ENCODE assay signal across 9 cellular contexts in genomic region chr4:119025440-119025839, GRCh38.
A peak's percentile ranks its signal among the peaks of the same experiment; 100 is the strongest.
DNase-seq lines count a peak whose midpoint lies in the region; ATAC-seq, FAIRE-seq and TF ChIP-seq lines count a peak whose summit lies in the region.
"Had no signal": no experiment of that assay in that cellular context is flagged by ENCODE, and none has a peak within 500 bp of the region (broad histone marks: within the 10 kb centered on the region; RNA-seq: fewer than 3 reads in every experiment).

No MANE protein-coding gene starts in this region.

- peaks cover 3% of the 10 kb centered on the region for H3K27me3 Mint-ChIP-seq in astrocyte (ENCODE audit: low read depth, unreplicated experiment)
- peaks cover 8% of the 10 kb centered on the region for H3K27me3 Mint-ChIP-seq in activated CD4-positive, alpha-beta memory T cell treated with anti-CD3 and anti-CD28 coated beads, Interleukin-2, amount 10 ng/mL, durations not matched to agents 7 days and 5 days
- no peaks in the 10 kb centered on the region for H3K27me3 Mint-ChIP-seq in activated naive CD4-positive, alpha-beta T cell treated with anti-CD3 and anti-CD28 coated beads for 36 hours (ENCODE audit: low read depth)

- no peaks in the 10 kb centered on the region for H3K9me3 Mint-ChIP-seq in astrocyte (ENCODE audit: unreplicated experiment)
- no peaks in the 10 kb centered on the region for H3K9me3 Mint-ChIP-seq in activated CD4-positive, alpha-beta memory T cell treated with anti-CD3 and anti-CD28 coated beads, Interleukin-2, amount 10 ng/mL, durations not matched to agents 7 days and 5 days
- H3K9me3 Mint-ChIP-seq in activated naive CD4-positive, alpha-beta T cell treated with anti-CD3 and anti-CD28 coated beads for 36 hours: no peaks in the 10 kb centered on the region
- H3K9me3 Mint-ChIP-seq: activated B cell treated with CpG ODN at 0.5 μM for 24 hours had no signal

- ATAC-seq in GM19452 (IDR thresholded peaks at IDR 0.05; ENCODE audit: unreplicated experiment): no peak

- H3K36me3 Mint-ChIP-seq in astrocyte (ENCODE audit: low read depth, unreplicated experiment): peaks cover 6% of the 10 kb centered on the region
- no peaks in the 10 kb centered on the region for H3K36me3 Mint-ChIP-seq in activated CD4-positive, alpha-beta memory T cell treated with anti-CD3 and anti-CD28 coated beads, Interleukin-2, amount 10 ng/mL, durations not matched to agents 7 days and 5 days (ENCODE audit: low read depth)
- H3K36me3 Mint-ChIP-seq in activated naive CD4-positive, alpha-beta T cell treated with anti-CD3 and anti-CD28 coated beads for 36 hours (ENCODE audit: low read depth): no peaks in the 10 kb centered on the region

- H4K20me1 ChIP-seq in astrocyte (ENCODE audit: insufficient read depth, low read length): no peaks in the 10 kb centered on the region

- no peaks in the 10 kb centered on the region for H3K79me2 ChIP-seq in astrocyte (ENCODE audit: insufficient read depth, low read length)

- POLR2A ChIA-PET in activated CD4-positive, alpha-beta memory T cell treated with anti-CD3 and anti-CD28 coated beads, Interleukin-2, amount 10 ng/mL, durations not matched to agents 7 days and 5 days (lab: Charles Lee): no interaction called here

- no peak for TF ChIP-seq POLR2A in thyroid gland (IDR thresholded peaks at IDR 0.05)

- H3K9ac ChIP-seq in astrocyte (ENCODE audit: low read length): no peak overlapping the region

- DNase-seq in LHCN-M2 (ENCODE audit: low read depth): peak; percentile 55
- DNase-seq in astrocyte (ENCODE audit: low read depth): peak; percentile 68
- DNase-seq in kidney epithelial cell (ENCODE audit: low read depth): peak; percentile 56
- DNase-seq in thyroid gland: peak in 1 of 2 donors; percentile 38
- no peak for DNase-seq in activated CD4-positive, alpha-beta memory T cell treated with anti-CD3 and anti-CD28 coated beads, Interleukin-2, amount 10 ng/mL, durations not matched to agents 7 days and 5 days
- DNase-seq in activated naive CD4-positive, alpha-beta T cell treated with anti-CD3 and anti-CD28 coated beads for 36 hours: no peak
- DNase-seq in ureter (ENCODE audit: low spot score): no peak
- DNase-seq: activated B cell treated with CpG ODN at 0.5 μM for 24 hours had no signal

- H3K36me3 ChIP-seq in astrocyte (ENCODE audit: insufficient read depth, low read length) (no peaks in the 10 kb centered on the region), kidney epithelial cell (ENCODE audit: control insufficient read depth, insufficient read depth, low read length) (no peaks in the 10 kb centered on the region), thyroid gland (no peaks in the 10 kb centered on the region)

- H3K4me3 ChIP-seq in astrocyte (ENCODE audit: insufficient read depth, low read depth, low read length) (no peak overlapping the region), kidney epithelial cell (ENCODE audit: low read depth, low read length) (no peak overlapping the region), thyroid gland (replicated peaks in 1 of 3) (peak overlapping the region in 1 of 3 donors; percentile 9)

- peaks cover 16% of the 10 kb centered on the region for H3K4me1 Mint-ChIP-seq in astrocyte (ENCODE audit: low read depth, unreplicated experiment)
- H3K4me1 Mint-ChIP-seq in activated CD4-positive, alpha-beta memory T cell treated with anti-CD3 and anti-CD28 coated beads, Interleukin-2, amount 10 ng/mL, durations not matched to agents 7 days and 5 days: no peaks in the 10 kb centered on the region
- no peaks in the 10 kb centered on the region for H3K4me1 Mint-ChIP-seq in activated naive CD4-positive, alpha-beta T cell treated with anti-CD3 and anti-CD28 coated beads for 36 hours (ENCODE audit: low read depth)
- H3K4me1 Mint-ChIP-seq: activated B cell treated with CpG ODN at 0.5 μM for 24 hours had no signal

- H3K27me3 ChIP-seq in astrocyte (ENCODE audit: insufficient read depth, low read length): no peaks in the 10 kb centered on the region
- H3K27me3 ChIP-seq in kidney epithelial cell (ENCODE audit: control insufficient read depth, insufficient read depth, low read length): no peaks in the 10 kb centered on the region
- no peaks in the 10 kb centered on the region for H3K27me3 ChIP-seq in thyroid gland

- WGBS in thyroid gland, 2 donors: 27 to 54% methylated on average over 3 of the region's 3 CpGs

- H3K4me2 ChIP-seq in astrocyte (ENCODE audit: low read length): no peak overlapping the region

- intact Hi-C loops in thyroid gland (cut with DNase I): no loop called here
- intact Hi-C loops in activated naive CD4-positive, alpha-beta T cell treated with anti-CD3 and anti-CD28 coated beads for 36 hours (cut with micrococcal nuclease): no loop called here

- TF ChIP-seq CTCF in astrocyte (IDR thresholded peaks at IDR 0.05; ENCODE audit: insufficient read depth, low read depth, low read length): no peak
- no peak for TF ChIP-seq CTCF in kidney epithelial cell (IDR thresholded peaks at IDR 0.05; ENCODE audit: insufficient read depth, low read length, poor library complexity, severe bottlenecking)
- no peak for TF ChIP-seq CTCF in thyroid gland (IDR thresholded peaks at IDR 0.05)

- peak overlapping the region; percentile 14 for H3K27ac Mint-ChIP-seq in astrocyte (ENCODE audit: unreplicated experiment)
- no peak overlapping the region for H3K27ac Mint-ChIP-seq in activated CD4-positive, alpha-beta memory T cell treated with anti-CD3 and anti-CD28 coated beads, Interleukin-2, amount 10 ng/mL, durations not matched to agents 7 days and 5 days
- H3K27ac Mint-ChIP-seq in activated naive CD4-positive, alpha-beta T cell treated with anti-CD3 and anti-CD28 coated beads for 36 hours: no peak overlapping the region
- H3K27ac Mint-ChIP-seq: activated B cell treated with CpG ODN at 0.5 μM for 24 hours had no signal

- no peak for FAIRE-seq in astrocyte (lab: Jason Lieb, UNC)

- H2AFZ ChIP-seq in astrocyte (ENCODE audit: low read depth, low read length): peak overlapping the region; percentile 30

- peak overlapping the region; percentile 19 for H3K27ac ChIP-seq in astrocyte (ENCODE audit: low read depth, low read length)
- H3K27ac ChIP-seq in thyroid gland: peak overlapping the region; percentile 85 to 88 (median 86)

- H3K4me3 Mint-ChIP-seq in astrocyte (ENCODE audit: unreplicated experiment): peak overlapping the region; percentile 11
- H3K4me3 Mint-ChIP-seq in activated CD4-positive, alpha-beta memory T cell treated with anti-CD3 and anti-CD28 coated beads, Interleukin-2, amount 10 ng/mL, durations not matched to agents 7 days and 5 days: no peak overlapping the region
- no peak overlapping the region for H3K4me3 Mint-ChIP-seq in activated naive CD4-positive, alpha-beta T cell treated with anti-CD3 and anti-CD28 coated beads for 36 hours
- H3K4me3 Mint-ChIP-seq: activated B cell treated with CpG ODN at 0.5 μM for 24 hours had no signal

- H3K4me1 ChIP-seq in astrocyte (ENCODE audit: insufficient read depth, low read length): peaks cover 9% of the 10 kb centered on the region
- peaks cover 5 to 23% of the 10 kb centered on the region in 2 donors for H3K4me1 ChIP-seq in thyroid gland

- H3K9me3 ChIP-seq in astrocyte (ENCODE audit: insufficient read depth, low read depth, low read length) (peaks cover 5% of the 10 kb centered on the region), thyroid gland (no peaks in the 10 kb centered on the region)

- CTCF ChIA-PET in activated CD4-positive, alpha-beta memory T cell treated with anti-CD3 and anti-CD28 coated beads, Interleukin-2, amount 10 ng/mL, durations not matched to agents 7 days and 5 days (lab: Charles Lee): interaction anchor here (0.6 kb wide), 1 partner anchor 602 kb away, joined by 3 read pairs; no protein-coding TSS in a partner anchor
- CTCF ChIA-PET in activated naive CD4-positive, alpha-beta T cell treated with anti-CD3 and anti-CD28 coated beads for 36 hours (lab: Charles Lee): interaction anchor here (2.0 kb wide), 1 partner anchor 16 kb away, joined by 9 read pairs; no protein-coding TSS in a partner anchor

Comparison
In these comparisons a context has a peak if more than half of its experiments do, and no peak if none do; other contexts are left out.
1. DNase-seq: peak in LHCN-M2 (single experiment), astrocyte (single experiment) and kidney epithelial cell (single experiment); none in activated CD4-positive, alpha-beta memory T cell treated with anti-CD3 and anti-CD28 coated beads, Interleukin-2, amount 10 ng/mL, durations not matched to agents 7 days and 5 days (single experiment), activated naive CD4-positive, alpha-beta T cell treated with anti-CD3 and anti-CD28 coated beads for 36 hours (single experiment) and ureter (single experiment).